Comparison of ENCODE assay signal across 21 cellular contexts in the genomic region with DNA sequence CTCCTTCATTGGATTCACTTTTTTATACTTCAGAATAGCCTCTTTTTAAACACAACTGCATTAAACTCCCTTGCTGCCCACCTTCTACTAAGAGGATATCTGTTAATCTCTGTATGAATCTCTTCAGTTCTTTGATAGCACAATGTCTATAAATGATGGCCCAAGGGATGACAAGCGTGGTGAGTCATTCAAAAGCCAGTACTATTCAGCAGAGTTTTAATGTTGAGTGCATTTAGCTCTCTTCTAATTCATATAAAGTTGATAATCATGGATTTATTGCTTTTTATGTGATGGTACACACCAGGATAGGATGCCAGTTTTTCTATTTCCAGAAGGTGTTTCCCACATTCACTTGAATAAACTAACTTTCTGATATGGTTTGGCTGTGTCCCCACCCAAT. TPM values are rescaled to one million over a fixed set of nuclear protein-coding genes. Genes with fewer than 3 reads are reported as not detected.
DNase-seq lines count a peak whose midpoint lies in the region; ATAC-seq, FAIRE-seq and TF ChIP-seq lines count a peak whose summit lies in the region.
"Had no signal": no experiment of that assay in that cellular context is flagged by ENCODE, and none has a peak within 500 bp of the region (broad histone marks: within the 10 kb centered on the region; RNA-seq: fewer than 3 reads in every experiment).

No MANE protein-coding gene starts in this region.

- TF ChIP-seq CTCF in RWPE2 (IDR thresholded peaks at IDR 0.05; ENCODE audit: poor library complexity, severe bottlenecking) (no peak), epithelial cell of esophagus (IDR thresholded peaks at IDR 0.05; ENCODE audit: insufficient read depth, low read depth, low read length, missing control alignments) (no peak), thoracic aorta (IDR thresholded peaks at IDR 0.05) (no peak)

- H3K27ac ChIP-seq in RWPE2 (ENCODE audit: poor library complexity, severe bottlenecking) (peak overlapping the region; percentile 96), thoracic aorta (peak overlapping the region; percentile 93 to 94)
- H3K27ac ChIP-seq: BLaER1 treated with 17β-estradiol and CSF1 and Interleukin-3, amounts not matched to agents 10 nM and 100 nM; SK-N-MC had no signal

- H3K36me3 ChIP-seq in RWPE2 (ENCODE audit: low read depth) = no peaks in the 10 kb centered on the region
- no peaks in the 10 kb centered on the region for H3K36me3 ChIP-seq in thoracic aorta
- H3K36me3 ChIP-seq: BLaER1 treated with 17β-estradiol and CSF1 and Interleukin-3, amounts not matched to agents 10 nM and 100 nM; HAP-1 had no signal

- H3K4me1 ChIP-seq in RWPE2 (ENCODE audit: insufficient read depth, poor library complexity, severe bottlenecking) (peaks cover 50% of the 10 kb centered on the region), thoracic aorta (ENCODE audit: control insufficient read depth in 1 of 2, low read depth in 2 of 2) (peaks cover 30 to 38% of the 10 kb centered on the region in 2 donors)
- H3K4me1 ChIP-seq: HAP-1 had no signal

- H3K27me3 ChIP-seq in RWPE2 (ENCODE audit: insufficient read depth, poor library complexity, severe bottlenecking) (no peaks in the 10 kb centered on the region), thoracic aorta (replicated peaks; ENCODE audit: insufficient read depth) (no peaks in the 10 kb centered on the region)
- H3K27me3 ChIP-seq: BLaER1 treated with 17β-estradiol and CSF1 and Interleukin-3, amounts not matched to agents 10 nM and 100 nM had no signal

- peak; percentile 37 for DNase-seq in ELR (ENCODE audit: low read depth)
- no peak for DNase-seq in RWPE2 (ENCODE audit: low spot score)
- peak; percentile 48 for DNase-seq in epithelial cell of esophagus (ENCODE audit: low read depth)
- DNase-seq in thoracic aorta (ENCODE audit: low spot score) = no peak
- DNase-seq in NCI-H1417 treated with DMSO at 0.1 percent for 48 hours (lab: John Stamatoyannopoulos, UW) = no peak
- DNase-seq in NCI-H1436 (lab: John Stamatoyannopoulos, UW) = no peak
- no peak for DNase-seq in RCC 7860 (ENCODE audit: low spot score)
- DNase-seq: ACHN; Calu3; CD4-positive, alpha-beta memory T cell; KG1; MV-4-11; NCI-H1105 treated with DMSO at 0.1 percent for 48 hours; NCI-H1694 treated with DMSO at 0.1 percent for 48 hours; NCI-H2081 treated with DMSO at 0.1 percent for 48 hours; NCI-H2171 treated with DMSO at 0.1 percent for 48 hours; NCI-H526; SHP77 had no signal

- H3K4me3 ChIP-seq in RWPE2 (ENCODE audit: severe bottlenecking) = no peak overlapping the region
- H3K4me3 ChIP-seq in epithelial cell of esophagus (ENCODE audit: low read length) = no peak overlapping the region
- H3K4me3 ChIP-seq in thoracic aorta = no peak overlapping the region
- H3K4me3 ChIP-seq: BLaER1 treated with 17β-estradiol and CSF1 and Interleukin-3, amounts not matched to agents 10 nM and 100 nM; HAP-1; SK-N-MC had no signal

- H3K9me3 ChIP-seq in RWPE2 (ENCODE audit: severe bottlenecking) (no peaks in the 10 kb centered on the region), thoracic aorta (no peaks in the 10 kb centered on the region)
- H3K9me3 ChIP-seq: HAP-1 had no signal

- no peak for FAIRE-seq in RCC 7860 (lab: Jason Lieb, UNC)

- no peak for ATAC-seq in RWPE2 (ENCODE audit: low read depth)
- no peak for ATAC-seq in thoracic aorta (ENCODE audit: insufficient number of reproducible peaks, low FRiP score, low read depth)

RNA-seq across cellular contexts. Expression of gene HECTD2, which starts 57.4 kb away (rescaled TPM):
- 10 to 100 TPM; 35.9 to 48.0 TPM for total RNA-seq in thoracic aorta

Comparison
In these comparisons a context has a peak if more than half of its experiments do, and no peak if none do; other contexts are left out.
1. DNase-seq: peak in ELR (single experiment) and epithelial cell of esophagus (single experiment); none in RWPE2 (single experiment), thoracic aorta (single experiment), NCI-H1417 treated with DMSO at 0.1 percent for 48 hours (single experiment), NCI-H1436 (single experiment) and RCC 7860 (single experiment).